ENCODE assay signal across 13 cellular contexts in genomic region chr16:30139895-30140481, GRCh38. TPM values are rescaled to one million over a fixed set of nuclear protein-coding genes. Genes with fewer than 3 reads are reported as not detected.
A peak's percentile ranks its signal among the peaks of the same experiment; 100 is the strongest.
DNase-seq lines count a peak whose midpoint lies in the region; FAIRE-seq and TF ChIP-seq lines count a peak whose summit lies in the region.
"Had no signal": no experiment of that assay in that cellular context is flagged by ENCODE, and none has a peak within 500 bp of the region (broad histone marks: within the 10 kb centered on the region; RNA-seq: fewer than 3 reads in every experiment).

No MANE protein-coding gene starts in this region.

- H3K9ac ChIP-seq in duodenal mucosa (ENCODE audit: low read depth in 1 of 2, low read length in 2 of 2): no peak overlapping the region
- H3K9ac ChIP-seq in kidney (ENCODE audit: low read length in 2 of 2): no peak overlapping the region

- no peaks in the 10 kb centered on the region for H3K9me2 ChIP-seq in OCI-LY7 (ENCODE audit: insufficient read depth, low read length)

- intact Hi-C loops in OCI-LY7 (cut with micrococcal nuclease; ENCODE audit: unreplicated experiment): no loop called here
- intact Hi-C loops in kidney (cut with DNase I): no loop called here
- intact Hi-C loops in dorsolateral prefrontal cortex (cut with DNase I): no loop called here

- H3K9me3 ChIP-seq in OCI-LY7 (ENCODE audit: low read length): no peaks in the 10 kb centered on the region
- H3K9me3 ChIP-seq in duodenal mucosa (ENCODE audit: control insufficient read depth in 1 of 2, low read length in 2 of 2): no peaks in the 10 kb centered on the region
- H3K9me3 ChIP-seq in kidney (ENCODE audit: control insufficient read depth in 1 of 2, low read length in 2 of 2): no peaks in the 10 kb centered on the region

- H2AFZ ChIP-seq in OCI-LY7 (ENCODE audit: low read length): peak overlapping the region; percentile 79

- H3K4me1 ChIP-seq in OCI-LY7 (ENCODE audit: insufficient read depth, low read length, poor library complexity, severe bottlenecking): peaks cover 14% of the 10 kb centered on the region
- peaks cover 8 to 10% of the 10 kb centered on the region in 2 donors for H3K4me1 ChIP-seq in duodenal mucosa (ENCODE audit: control insufficient read depth in 1 of 2, insufficient read depth in 2 of 2, low read length in 2 of 2)
- H3K4me1 ChIP-seq in kidney (ENCODE audit: control insufficient read depth in 1 of 2, insufficient read depth in 1 of 2, low read depth in 1 of 2, low read length in 2 of 2): no peaks in the 10 kb centered on the region

- TF ChIP-seq CTCF in OCI-LY7 (conservative IDR thresholded peaks at IDR 0.05; ENCODE audit: low read length) (no peak), kidney (IDR thresholded peaks at IDR 0.05; ENCODE audit: borderline replicate concordance, extremely low read depth, insufficient read depth) (no peak), dorsolateral prefrontal cortex (IDR thresholded peaks at IDR 0.05 in 54 of 56, conservative IDR thresholded peaks at IDR 0.05 in 2 of 56; ENCODE audit: low read depth in 1 of 56, partially characterized antibody in 56 of 56) (no peak)

- FAIRE-seq in GM12891 (lab: Jason Lieb, UNC) (peak; percentile 67), kidney (lab: Jason Lieb, UNC) (no peak)
- FAIRE-seq: islet of Langerhans, TTC549 had no signal

- H3K27me3 ChIP-seq in duodenal mucosa (ENCODE audit: control insufficient read depth in 1 of 2, insufficient read depth in 2 of 2, low read length in 2 of 2): no peaks in the 10 kb centered on the region
- H3K27me3 ChIP-seq in dorsolateral prefrontal cortex: no peaks in the 10 kb centered on the region

- POLR2A ChIA-PET in OCI-LY7 (lab: Charles Lee): interaction anchor here (1.0 to 1.4 kb wide), 2 partner anchors 20 to 24 kb away, joined by 3 to 4 read pairs; no protein-coding TSS in a partner anchor

- no peak for TF ChIP-seq POLR2A in GM12891 (IDR thresholded peaks at IDR 0.05; ENCODE audit: low read depth, low read length)

- H3K4me3 ChIP-seq in OCI-LY7 (ENCODE audit: low read depth, low read length, poor library complexity, severe bottlenecking) (no peak overlapping the region), duodenal mucosa (ENCODE audit: low read depth in 1 of 2, low read length in 2 of 2) (peak overlapping the region; percentile 1 to 40), kidney (ENCODE audit: low read length in 2 of 2) (no peak overlapping the region), dorsolateral prefrontal cortex (no peak overlapping the region)

- DNase-seq in CD1c-positive myeloid dendritic cell (ENCODE audit: extremely low spot score) (peak; percentile 32), GM12891 (ENCODE audit: insufficient read length, low spot score) (no peak), OCI-LY7 (ENCODE audit: low spot score) (no peak), DMS79 treated with DMSO at 0.1 percent for 48 hours (lab: John Stamatoyannopoulos, UW) (no peak), NCI-H2196 (lab: John Stamatoyannopoulos, UW; ENCODE audit: unreplicated experiment) (no peak), kidney (no peak), dorsolateral prefrontal cortex (no peak)
- DNase-seq: NCI-H1105; stimulated activated CD4-positive, alpha-beta T cell treated with anti-CD3 and anti-CD28 coated beads, Interleukin-12 subunit alpha, Interleukin-12 subunit beta, amount 100 ng/mL, for 4 hours; stimulated activated CD8-positive, alpha-beta memory T cell treated with anti-CD3 and anti-CD28 coated beads, Interleukin-4, amount 100 ng/mL, for 48 hours had no signal

- H3K36me3 ChIP-seq in OCI-LY7 (ENCODE audit: insufficient read depth, low read length) (no peaks in the 10 kb centered on the region), duodenal mucosa (ENCODE audit: control insufficient read depth in 1 of 2, insufficient read depth in 2 of 2, low read length in 2 of 2) (no peaks in the 10 kb centered on the region), kidney (ENCODE audit: control insufficient read depth in 1 of 2, insufficient read depth in 2 of 2, low read length in 2 of 2) (no peaks in the 10 kb centered on the region)

- H3K79me2 ChIP-seq in OCI-LY7 (ENCODE audit: insufficient read depth, low read depth, low read length): no peaks in the 10 kb centered on the region

- H3K4me2 ChIP-seq in OCI-LY7 (ENCODE audit: low read length): peak overlapping the region; percentile 8; the same call in 1 of the 2 replicates

- H3K27ac ChIP-seq in OCI-LY7 (ENCODE audit: low read depth, low read length, poor library complexity, severe bottlenecking) (no peak overlapping the region), duodenal mucosa (ENCODE audit: low read depth, low read length) (no peak overlapping the region), kidney (ENCODE audit: low read depth in 2 of 2, low read length in 2 of 2) (no peak overlapping the region), dorsolateral prefrontal cortex (no peak overlapping the region)

- CTCF ChIA-PET in OCI-LY7 (lab: Charles Lee; ENCODE audit: unreplicated experiment): no interaction called here

- H4K20me1 ChIP-seq in OCI-LY7 (ENCODE audit: insufficient read depth, low read length): no peaks in the 10 kb centered on the region

- BruUV-seq in OCI-LY7 (replicated peaks; lab: Mats Ljungman, UMichigan): no TSS peak

TF ChIP-seq in GM12891, 5 proteins besides CTCF, POLR2A, EP300 and RAD21:
- TF ChIP-seq POU2F2 (IDR thresholded peaks at IDR 0.05; ENCODE audit: low read depth, low read length): no peak
- no peak for TF ChIP-seq TAF1 (IDR thresholded peaks at IDR 0.05; ENCODE audit: low read depth, low read length)
- no peak for TF ChIP-seq PAX5 (IDR thresholded peaks at IDR 0.05; ENCODE audit: insufficient read depth, low read length, severe bottlenecking)
- peak; percentile 86 for TF ChIP-seq SPI1 (IDR thresholded peaks at IDR 0.05; ENCODE audit: low read depth, low read length)

RNA-seq across cellular contexts. Expression of gene MAPK3, which starts 17.0 kb away (rescaled TPM):
- polyA plus RNA-seq in GM12891 (2012; ENCODE audit: low read depth, missing spikeins): 28.5 TPM
- total RNA-seq in OCI-LY7 (2014; rRNA removed; shearing (Covaris generic)): 9.9 and 25.3 TPM in 2 replicates
- total RNA-seq in OCI-LY7 (2022): 30.1 and 34.6 TPM in 2 replicates
- total RNA-seq in kidney: 77.7 TPM
- 90.0 TPM for polyA plus RNA-seq in kidney (ENCODE audit: insufficient read depth, low read depth, low replicate concordance)
- 100 to 1,000 TPM; 144 to 353 (median 233) TPM for total RNA-seq in dorsolateral prefrontal cortex

RNA-seq across cellular contexts. Expression of gene GDPD3, which starts 26.7 kb away (rescaled TPM):
- polyA plus RNA-seq in GM12891 (2012; ENCODE audit: low read depth, missing spikeins): 2.3 TPM
- 1.8 and 2.0 TPM in 2 replicates for total RNA-seq in OCI-LY7 (2014; rRNA removed; shearing (Covaris generic))
- total RNA-seq in OCI-LY7 (2022): 5.0 and 5.2 TPM in 2 replicates
- 3.6 TPM for total RNA-seq in kidney
- 17.7 TPM for polyA plus RNA-seq in kidney (ENCODE audit: insufficient read depth, low read depth, low replicate concordance)
- 10 to 100 TPM in 23 of 120 experiments, 1 to 10 TPM in 97; 1.6 to 23.5 (median 6.4) TPM for total RNA-seq in dorsolateral prefrontal cortex

RNA-seq across cellular contexts. Expression of gene CORO1A, which starts 43.4 kb away (rescaled TPM):
- 781 TPM for polyA plus RNA-seq in GM12891 (2012; ENCODE audit: low read depth, missing spikeins)
- 351 and 394 TPM in 2 replicates for total RNA-seq in OCI-LY7 (2014; rRNA removed; shearing (Covaris generic))
- total RNA-seq in OCI-LY7 (2022) (524 and 567 TPM in 2 replicates), kidney (69.3 TPM), dorsolateral prefrontal cortex (100 to 1,000 TPM in 1 of 120 experiments, 10 to 100 TPM in 119; 34.2 to 114 (median 60.7) TPM)
- polyA plus RNA-seq in kidney (ENCODE audit: insufficient read depth, low read depth, low replicate concordance): 8.0 TPM

RNA-seq across cellular contexts. Expression of gene YPEL3, which starts 44.0 kb away (rescaled TPM):
- polyA plus RNA-seq in GM12891 (2012; ENCODE audit: low read depth, missing spikeins): 24.6 TPM
- total RNA-seq in OCI-LY7 (2014; rRNA removed; shearing (Covaris generic)): 17.5 and 18.6 TPM in 2 replicates
- 34.5 and 50.6 TPM in 2 replicates for total RNA-seq in OCI-LY7 (2022)
- 40.0 TPM for total RNA-seq in kidney
- polyA plus RNA-seq in kidney (ENCODE audit: insufficient read depth, low read depth, low replicate concordance): 107 TPM
- 100 to 1,000 TPM; 149 to 346 (median 234) TPM for total RNA-seq in dorsolateral prefrontal cortex

RNA-seq across cellular contexts. Expression of gene TBX6, which starts 48.3 kb away (rescaled TPM):
- polyA plus RNA-seq in GM12891 (2012; ENCODE audit: low read depth, missing spikeins): 0.63 TPM
- total RNA-seq in OCI-LY7 (2014; rRNA removed; shearing (Covaris generic)): 0.77 and 1.4 TPM in 2 replicates
- 3.7 and 4.5 TPM in 2 replicates for total RNA-seq in OCI-LY7 (2022)
- total RNA-seq in kidney: 1.6 TPM
- 0.62 TPM for polyA plus RNA-seq in kidney (ENCODE audit: insufficient read depth, low read depth, low replicate concordance)
- 1 to 10 TPM in 113 of 120 experiments, under 1 TPM in 7; 0.38 to 5.7 (median 2.2) TPM for total RNA-seq in dorsolateral prefrontal cortex

Comparison
In these comparisons a context has a peak if more than half of its experiments do, and no peak if none do; other contexts are left out.
1. H3K4me3 ChIP-seq: peak in duodenal mucosa (2 of 2); none in OCI-LY7 (single experiment), kidney (0 of 2) and dorsolateral prefrontal cortex (0 of 59).